In the genomic region with DNA sequence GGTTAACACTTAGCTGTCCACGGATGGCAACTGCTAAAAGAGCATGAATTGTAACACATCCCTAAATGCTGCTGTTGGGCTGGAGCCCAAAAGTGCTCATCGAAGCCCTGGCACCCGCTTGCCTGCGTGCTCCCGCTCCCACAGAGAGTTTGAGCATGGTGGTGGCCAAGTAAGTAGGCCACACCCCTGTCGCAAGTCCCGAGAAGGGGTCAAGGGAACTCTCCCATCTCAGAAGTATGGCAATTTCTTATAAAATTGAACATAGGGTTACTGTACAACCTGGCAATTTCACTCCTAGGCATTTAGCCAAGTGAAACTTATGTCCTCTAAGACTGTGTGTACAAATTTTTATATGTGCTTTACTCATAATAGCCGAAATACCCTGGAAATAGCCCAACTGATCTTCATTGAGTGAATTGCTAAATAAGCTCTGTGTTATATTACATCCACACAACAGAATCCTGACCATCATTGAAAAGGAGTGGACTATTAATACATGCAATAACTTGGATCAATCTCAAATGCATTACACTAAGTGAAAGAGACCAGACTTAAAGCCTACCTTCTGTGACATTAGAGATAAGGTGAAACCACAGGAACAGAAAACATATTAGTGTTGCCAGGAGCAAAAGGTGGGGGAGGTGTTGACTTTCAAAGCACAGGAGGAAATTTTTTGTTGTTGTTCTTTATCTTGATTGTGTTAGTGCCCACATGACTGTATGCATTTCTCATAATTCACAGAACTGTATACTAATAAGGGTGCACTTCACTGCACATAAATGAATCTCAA, we compare ENCODE assay signal across 14 cellular contexts. TPM values are rescaled to one million over a fixed set of nuclear protein-coding genes. Genes with fewer than 3 reads are reported as not detected.
DNase-seq lines count a peak whose midpoint lies in the region; ATAC-seq and TF ChIP-seq lines count a peak whose summit lies in the region.
"Had no signal": no experiment of that assay in that cellular context is flagged by ENCODE, and none has a peak within 500 bp of the region (broad histone marks: within the 10 kb centered on the region; RNA-seq: fewer than 3 reads in every experiment).

No MANE protein-coding gene starts in this region.

- H3K27ac Mint-ChIP-seq in activated naive CD4-positive, alpha-beta T cell treated with anti-CD3 and anti-CD28 coated beads, Interleukin-2, amount 50 U/mL, for 24 hours: peak overlapping the region; percentile 87
- peak overlapping the region; percentile 83 for H3K27ac Mint-ChIP-seq in central memory CD8-positive, alpha-beta T cell (ENCODE audit: low read depth)

- no peak for DNase-seq in activated naive CD4-positive, alpha-beta T cell (lab: John Stamatoyannopoulos, UW)
- peak; percentile 65 for DNase-seq in SK-N-DZ (ENCODE audit: low spot score)
- DNase-seq in central memory CD8-positive, alpha-beta T cell (ENCODE audit: low spot score in 2 of 2): no peak
- DNase-seq in NCI-H146 treated with DMSO at 0.1 percent for 48 hours (lab: John Stamatoyannopoulos, UW; ENCODE audit: unreplicated experiment): no peak
- DNase-seq in WERI-Rb-1: no peak
- DNase-seq in ureter (ENCODE audit: low spot score): no peak
- DNase-seq: COR-L47, left ventricle myocardium superior, NCI-H1930, psoas muscle had no signal

- H3K27me3 Mint-ChIP-seq in activated naive CD4-positive, alpha-beta T cell treated with anti-CD3 and anti-CD28 coated beads, Interleukin-2, amount 50 U/mL, for 24 hours: no peaks in the 10 kb centered on the region
- H3K27me3 Mint-ChIP-seq in central memory CD8-positive, alpha-beta T cell: peaks cover 10% of the 10 kb centered on the region

- ATAC-seq in central memory CD8-positive, alpha-beta T cell (replicated peaks; ENCODE audit: extremely low read depth, poor library complexity, severe bottlenecking): peak; percentile 34
- no peak for ATAC-seq in GM21576 (IDR thresholded peaks at IDR 0.05; ENCODE audit: unreplicated experiment)
- ATAC-seq: left ventricle myocardium superior, psoas muscle had no signal

- H3K4me1 Mint-ChIP-seq in activated naive CD4-positive, alpha-beta T cell treated with anti-CD3 and anti-CD28 coated beads, Interleukin-2, amount 50 U/mL, for 24 hours: peaks cover 83% of the 10 kb centered on the region
- peaks cover 42% of the 10 kb centered on the region for H3K4me1 Mint-ChIP-seq in central memory CD8-positive, alpha-beta T cell

- peak overlapping the region; percentile 50 for H3K4me3 Mint-ChIP-seq in activated naive CD4-positive, alpha-beta T cell treated with anti-CD3 and anti-CD28 coated beads, Interleukin-2, amount 50 U/mL, for 24 hours
- peak overlapping the region; percentile 17 for H3K4me3 Mint-ChIP-seq in central memory CD8-positive, alpha-beta T cell

- H3K36me3 Mint-ChIP-seq in activated naive CD4-positive, alpha-beta T cell treated with anti-CD3 and anti-CD28 coated beads, Interleukin-2, amount 50 U/mL, for 24 hours: no peaks in the 10 kb centered on the region
- peaks cover 3% of the 10 kb centered on the region for H3K36me3 Mint-ChIP-seq in central memory CD8-positive, alpha-beta T cell (ENCODE audit: insufficient read depth)

- TF ChIP-seq CTCF in WERI-Rb-1 (IDR thresholded peaks at IDR 0.05; ENCODE audit: low read depth, low read length): no peak

- H3K9me3 Mint-ChIP-seq in activated naive CD4-positive, alpha-beta T cell treated with anti-CD3 and anti-CD28 coated beads, Interleukin-2, amount 50 U/mL, for 24 hours: no peaks in the 10 kb centered on the region
- H3K9me3 Mint-ChIP-seq in central memory CD8-positive, alpha-beta T cell: no peaks in the 10 kb centered on the region

- H3K9me3 ChIP-seq in WERI-Rb-1 (ENCODE audit: severe bottlenecking): no peaks in the 10 kb centered on the region
- H3K9me3 ChIP-seq: psoas muscle, SJSA1 had no signal

- no peaks in the 10 kb centered on the region for H3K36me3 ChIP-seq in WERI-Rb-1

- H3K27ac ChIP-seq in WERI-Rb-1: no peak overlapping the region
- H3K27ac ChIP-seq: psoas muscle, SJSA1 had no signal

- no peak overlapping the region for H3K4me3 ChIP-seq in WERI-Rb-1 (ENCODE audit: low read depth, low read length)
- H3K4me3 ChIP-seq: psoas muscle, SJSA1 had no signal

- H3K27me3 ChIP-seq in WERI-Rb-1 (ENCODE audit: insufficient read depth, low read depth, severe bottlenecking): no peaks in the 10 kb centered on the region
- H3K27me3 ChIP-seq: SJSA1 had no signal

RNA-seq across cellular contexts. Expression of a gene that starts 1.5 kb away (rescaled TPM):
- not detected in 2 replicates for polyA plus RNA-seq in SK-N-DZ (2014; cell fraction: cytosol; rRNA removed)
- polyA plus RNA-seq in SK-N-DZ (2014; cell fraction: nucleus; rRNA removed): not detected in 2 replicates
- total RNA-seq in ureter: 0.49 TPM
- total RNA-seq: H1, left ventricle myocardium superior, psoas muscle, SJSA1 had no signal
- polyA plus RNA-seq: H1 had no signal

RNA-seq across cellular contexts. Expression of a gene that starts 48.3 kb away (rescaled TPM):
- polyA plus RNA-seq in SK-N-DZ (2014; cell fraction: cytosol; rRNA removed): 1.2 and 2.1 TPM in 2 replicates
- polyA plus RNA-seq in SK-N-DZ (2014; cell fraction: nucleus; rRNA removed): 1.6 and 2.4 TPM in 2 replicates
- 50.2 TPM for total RNA-seq in ureter
